In the genomic region with DNA sequence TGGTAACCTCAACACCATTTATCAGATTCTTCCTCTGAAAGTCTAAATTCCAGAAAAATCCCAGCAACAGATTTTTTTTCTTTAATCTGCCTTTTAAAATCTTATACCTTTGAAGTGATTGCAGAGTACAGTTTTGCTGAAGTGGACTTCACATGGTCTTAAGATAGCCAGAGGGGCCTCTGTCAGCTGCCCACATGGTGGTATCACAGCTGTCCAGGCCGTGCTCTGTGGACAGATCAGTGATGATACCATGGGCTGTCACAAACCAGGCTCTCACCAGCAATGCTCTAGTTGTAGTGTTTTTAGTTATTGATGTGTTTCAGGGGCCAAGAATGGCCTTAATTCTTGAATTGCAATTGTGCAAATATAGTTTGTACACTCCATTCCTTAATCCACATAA, we compare ENCODE assay signal across 1 cellular context.
TF ChIP-seq lines count a peak whose summit lies in the region.

No MANE protein-coding gene starts in this region.

TF ChIP-seq in SK-N-SH treated with all-trans-retinoic acid at 6 μM for 48 hours, 23 proteins besides CTCF, POLR2A, EP300 and RAD21:
- TF ChIP-seq, protein P1, sequence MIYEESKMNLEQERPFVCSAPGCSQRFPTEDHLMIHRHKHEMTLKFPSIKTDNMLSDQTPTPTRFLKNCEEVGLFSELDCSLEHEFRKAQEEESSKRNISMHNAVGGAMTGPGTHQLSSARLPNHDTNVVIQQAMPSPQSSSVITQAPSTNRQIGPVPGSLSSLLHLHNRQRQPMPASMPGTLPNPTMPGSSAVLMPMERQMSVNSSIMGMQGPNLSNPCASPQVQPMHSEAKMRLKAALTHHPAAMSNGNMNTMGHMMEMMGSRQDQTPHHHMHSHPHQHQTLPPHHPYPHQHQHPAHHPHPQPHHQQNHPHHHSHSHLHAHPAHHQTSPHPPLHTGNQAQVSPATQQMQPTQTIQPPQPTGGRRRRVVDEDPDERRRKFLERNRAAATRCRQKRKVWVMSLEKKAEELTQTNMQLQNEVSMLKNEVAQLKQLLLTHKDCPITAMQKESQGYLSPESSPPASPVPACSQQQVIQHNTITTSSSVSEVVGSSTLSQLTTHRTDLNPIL (CRISPR knock-in tag; IDR thresholded peaks at IDR 0.05; ENCODE audit: low read depth), result no peak
- TF ChIP-seq ZFP30 (CRISPR knock-in tag; IDR thresholded peaks at IDR 0.05) (no peak), ESRRG (CRISPR knock-in tag; IDR thresholded peaks at IDR 0.05) (no peak), PATZ1 (CRISPR knock-in tag; IDR thresholded peaks at IDR 0.05; ENCODE audit: borderline replicate concordance) (no peak), ZNF70 (CRISPR knock-in tag; IDR thresholded peaks at IDR 0.05) (no peak), ZNF8 (CRISPR knock-in tag; IDR thresholded peaks at IDR 0.05) (no peak), PPARA (CRISPR knock-in tag; IDR thresholded peaks at IDR 0.05; ENCODE audit: borderline replicate concordance) (no peak)
- TF ChIP-seq, protein P2, sequence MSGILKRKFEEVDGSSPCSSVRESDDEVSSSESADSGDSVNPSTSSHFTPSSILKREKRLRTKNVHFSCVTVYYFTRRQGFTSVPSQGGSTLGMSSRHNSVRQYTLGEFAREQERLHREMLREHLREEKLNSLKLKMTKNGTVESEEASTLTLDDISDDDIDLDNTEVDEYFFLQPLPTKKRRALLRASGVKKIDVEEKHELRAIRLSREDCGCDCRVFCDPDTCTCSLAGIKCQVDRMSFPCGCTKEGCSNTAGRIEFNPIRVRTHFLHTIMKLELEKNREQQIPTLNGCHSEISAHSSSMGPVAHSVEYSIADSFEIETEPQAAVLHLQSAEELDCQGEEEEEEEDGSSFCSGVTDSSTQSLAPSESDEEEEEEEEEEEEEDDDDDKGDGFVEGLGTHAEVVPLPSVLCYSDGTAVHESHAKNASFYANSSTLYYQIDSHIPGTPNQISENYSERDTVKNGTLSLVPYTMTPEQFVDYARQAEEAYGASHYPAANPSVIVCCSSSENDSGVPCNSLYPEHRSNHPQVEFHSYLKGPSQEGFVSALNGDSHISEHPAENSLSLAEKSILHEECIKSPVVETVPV (CRISPR knock-in tag; IDR thresholded peaks at IDR 0.05), result no peak
- TF ChIP-seq, protein P3, sequence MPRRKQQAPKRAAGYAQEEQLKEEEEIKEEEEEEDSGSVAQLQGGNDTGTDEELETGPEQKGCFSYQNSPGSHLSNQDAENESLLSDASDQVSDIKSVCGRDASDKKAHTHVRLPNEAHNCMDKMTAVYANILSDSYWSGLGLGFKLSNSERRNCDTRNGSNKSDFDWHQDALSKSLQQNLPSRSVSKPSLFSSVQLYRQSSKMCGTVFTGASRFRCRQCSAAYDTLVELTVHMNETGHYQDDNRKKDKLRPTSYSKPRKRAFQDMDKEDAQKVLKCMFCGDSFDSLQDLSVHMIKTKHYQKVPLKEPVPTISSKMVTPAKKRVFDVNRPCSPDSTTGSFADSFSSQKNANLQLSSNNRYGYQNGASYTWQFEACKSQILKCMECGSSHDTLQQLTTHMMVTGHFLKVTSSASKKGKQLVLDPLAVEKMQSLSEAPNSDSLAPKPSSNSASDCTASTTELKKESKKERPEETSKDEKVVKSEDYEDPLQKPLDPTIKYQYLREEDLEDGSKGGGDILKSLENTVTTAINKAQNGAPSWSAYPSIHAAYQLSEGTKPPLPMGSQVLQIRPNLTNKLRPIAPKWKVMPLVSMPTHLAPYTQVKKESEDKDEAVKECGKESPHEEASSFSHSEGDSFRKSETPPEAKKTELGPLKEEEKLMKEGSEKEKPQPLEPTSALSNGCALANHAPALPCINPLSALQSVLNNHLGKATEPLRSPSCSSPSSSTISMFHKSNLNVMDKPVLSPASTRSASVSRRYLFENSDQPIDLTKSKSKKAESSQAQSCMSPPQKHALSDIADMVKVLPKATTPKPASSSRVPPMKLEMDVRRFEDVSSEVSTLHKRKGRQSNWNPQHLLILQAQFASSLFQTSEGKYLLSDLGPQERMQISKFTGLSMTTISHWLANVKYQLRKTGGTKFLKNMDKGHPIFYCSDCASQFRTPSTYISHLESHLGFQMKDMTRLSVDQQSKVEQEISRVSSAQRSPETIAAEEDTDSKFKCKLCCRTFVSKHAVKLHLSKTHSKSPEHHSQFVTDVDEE (CRISPR knock-in tag; IDR thresholded peaks at IDR 0.05), result no peak
